In the genomic region with DNA sequence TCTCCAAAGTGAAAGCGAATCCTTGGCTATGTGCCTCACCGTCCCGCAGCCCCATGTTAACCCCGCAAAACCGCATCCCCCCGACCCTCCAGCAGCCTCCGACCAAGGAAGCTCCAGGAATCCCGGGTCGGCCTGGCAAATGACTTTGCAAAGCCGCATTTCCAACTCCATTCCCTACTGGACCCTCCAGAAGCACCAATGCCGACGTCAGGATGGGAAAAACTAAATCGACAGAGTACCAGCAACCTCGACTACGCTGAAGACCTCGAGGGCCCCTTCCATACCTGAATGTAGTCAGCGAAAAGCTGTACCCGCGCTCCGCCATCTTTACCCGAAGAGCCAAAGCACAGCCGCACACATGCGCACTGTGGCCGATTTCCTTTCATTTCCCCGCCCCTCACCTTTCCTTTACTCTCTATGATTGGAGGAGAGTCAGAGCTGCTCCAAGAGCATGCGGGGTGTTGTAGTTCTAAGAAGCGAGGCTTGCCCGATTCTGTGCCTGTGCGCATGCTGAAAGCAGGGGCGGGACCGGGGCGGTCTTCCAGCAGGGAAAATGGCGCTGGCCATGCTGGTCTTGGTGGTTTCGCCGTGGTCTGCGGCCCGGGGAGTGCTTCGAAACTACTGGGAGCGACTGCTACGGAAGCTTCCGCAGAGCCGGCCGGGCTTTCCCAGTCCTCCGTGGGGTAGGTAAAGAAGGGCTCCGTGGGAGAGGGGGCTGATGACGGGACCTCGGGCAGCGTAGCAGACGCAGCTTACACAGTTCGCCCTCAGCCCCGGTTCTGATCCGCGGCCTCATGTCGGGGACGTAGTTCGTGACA, we compare ENCODE assay signal across 8 cellular contexts. TPM values are rescaled to one million over a fixed set of nuclear protein-coding genes. Genes with fewer than 3 reads are reported as not detected.
DNase-seq lines count a peak whose midpoint lies in the region; ATAC-seq and TF ChIP-seq lines count a peak whose summit lies in the region.

Gene MRPL32, plus strand, starts transcription at position 543 of the 818 bp plus-strand sequence. Its CDS starts 11 bp downstream, at position 554.
Gene PSMA2, minus strand, starts transcription at position 341 of the 818 bp plus-strand sequence. Its CDS starts 16 bp downstream, at position 325.

- peaks cover 81% of the 10 kb centered on the region for H3K79me2 ChIP-seq in PC-9 (ENCODE audit: low read depth)

- H3K4me2 ChIP-seq in PC-9 = peak within 1 kb of the TSS; percentile 93

- CTCF ChIA-PET in PC-9 (lab: Charles Lee) = interaction anchor here (0.5 to 1.1 kb wide), 5 partner anchors 8 to 651 kb away, joined by 3 to 15 read pairs (median 3); partner anchors contain the start of gene STK17A

- peak within 1 kb of the TSS; percentile 93 for H3K4me3 ChIP-seq in Jurkat, Clone E6-1 (ENCODE audit: low read length)
- H3K4me3 ChIP-seq in PC-9 (peak within 1 kb of the TSS; percentile 81), epithelial cell of proximal tubule (ENCODE audit: low read depth, low read length) (peak within 1 kb of the TSS; percentile 81)

- H3K4me1 ChIP-seq in PC-9 (replicated peaks; ENCODE audit: insufficient read depth) = peaks cover 30% of the 10 kb centered on the region

- H3K9me2 ChIP-seq in PC-9 (ENCODE audit: insufficient read depth) = no peaks in the 10 kb centered on the region

- peaks cover 26% of the 10 kb centered on the region for H3K36me3 ChIP-seq in PC-9 (ENCODE audit: low read depth)

- peaks cover 30% of the 10 kb centered on the region for H4K20me1 ChIP-seq in PC-9 (ENCODE audit: insufficient read depth)

- TF ChIP-seq CTCF in PC-9 (conservative IDR thresholded peaks at IDR 0.05) (no peak), epithelial cell of proximal tubule (conservative IDR thresholded peaks at IDR 0.05; ENCODE audit: low read depth, low read length) (no peak)

- POLR2A ChIA-PET in PC-9 (lab: Charles Lee; ENCODE audit: unreplicated experiment) = interaction anchor here (0.6 to 1.2 kb wide), 10 partner anchors 18 to 1057 kb away, joined by 3 to 20 read pairs (median 4); partner anchors contain the start of gene MRPS24

- H3K27ac ChIP-seq in PC-9 = peak within 1 kb of the TSS; percentile 63

- intact Hi-C loops in PC-9 (cut with micrococcal nuclease; ENCODE audit: unreplicated experiment) = loop anchor here (2.0 kb wide), 2 partner anchors 19 to 43 kb away; partner anchors contain the start of gene C7orf25

- DNase-seq in DMS153 (lab: John Stamatoyannopoulos, UW) (peak; percentile 98), PC-9 (peak; percentile 95 to 99), epithelial cell of proximal tubule (ENCODE audit: low read depth) (peak; percentile 88), mucosa of gallbladder (ENCODE audit: low spot score) (peak; percentile 96)
- peak; percentile 96 for DNase-seq in Jurkat, Clone E6-1 (ENCODE audit: low read depth, low spot score)
- DNase-seq in activated T-cell treated with anti-CD3 and anti-CD28 coated beads, Interleukin-2, amount 50 U/mL, for 1 hour = peak; percentile 89
- peak; percentile 83 to 91 for DNase-seq in stimulated activated CD8-positive, alpha-beta memory T cell treated with anti-CD3 and anti-CD28 coated beads, Interleukin-4, amount 100 ng/mL, for 4 hours (ENCODE audit: low read depth in 2 of 2, low spot score in 1 of 2)

- TSS peak; percentile 74 for BruUV-seq in PC-9 (replicated peaks; lab: Mats Ljungman, UMichigan)

- H3K9me3 ChIP-seq in PC-9 (ENCODE audit: insufficient read depth, low read depth) = no peaks in the 10 kb centered on the region

- peak; percentile 100 for ATAC-seq in GM21619 (IDR thresholded peaks at IDR 0.05; ENCODE audit: unreplicated experiment)

- no peaks in the 10 kb centered on the region for H3K27me3 ChIP-seq in PC-9 (ENCODE audit: insufficient read depth, low read depth)

- 0 out of 2 replicates have a peak, but pooled peaks cover 2% of the 10 kb centered on the region for H3F3A ChIP-seq in PC-9 (ENCODE audit: insufficient read depth, low read depth)

- peak within 1 kb of the TSS; percentile 98 for H2AFZ ChIP-seq in PC-9

RNA-seq across cellular contexts. Expression of gene MRPL32, which starts in this region (rescaled TPM):
- 81.8 TPM for polyA plus RNA-seq in Jurkat, Clone E6-1 (2012; ENCODE audit: insufficient read depth, insufficient read length)
- total RNA-seq in PC-9 (2021) (45.5 and 50.6 TPM in 2 replicates), epithelial cell of proximal tubule (91.7 and 97.2 TPM in 2 replicates), mucosa of gallbladder (41.0 TPM)

RNA-seq across cellular contexts. Expression of gene PSMA2, which starts in this region (rescaled TPM):
- 233 TPM for polyA plus RNA-seq in Jurkat, Clone E6-1 (2012; ENCODE audit: insufficient read depth, insufficient read length)
- 120 and 175 TPM in 2 replicates for total RNA-seq in PC-9 (2021)
- total RNA-seq in epithelial cell of proximal tubule = 135 and 162 TPM in 2 replicates
- 54.2 TPM for total RNA-seq in mucosa of gallbladder

Comparison
In these comparisons a context has a peak if more than half of its experiments do, and no peak if none do; other contexts are left out.
1. Peak in every context shown above with its lines: DNase-seq, ATAC-seq, H3K4me3 ChIP-seq and H3K27ac ChIP-seq.